Comparison of ENCODE assay signal across 26 cellular contexts in the genomic region with DNA sequence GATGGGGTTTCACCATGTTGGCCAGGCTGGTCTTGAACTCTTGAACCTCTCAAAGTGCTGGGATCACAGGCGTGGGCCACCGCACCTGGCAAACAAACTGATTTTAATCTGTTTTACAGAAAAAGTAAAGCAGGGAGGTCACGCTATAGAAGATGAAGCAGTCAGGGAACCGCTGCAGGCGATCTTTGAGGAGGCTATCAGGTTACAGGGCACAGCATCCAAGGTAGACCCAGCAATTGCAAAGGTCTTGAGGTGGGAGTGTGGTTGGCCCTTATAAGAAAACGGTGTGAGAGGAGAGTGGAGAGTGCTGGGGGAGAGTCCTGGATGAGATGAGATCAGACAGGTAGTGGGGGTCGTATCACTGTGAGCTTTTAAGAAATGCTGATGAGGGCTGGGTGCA. TPM values are rescaled to one million over a fixed set of nuclear protein-coding genes. Genes with fewer than 3 reads are reported as not detected.
"Had no signal": no experiment of that assay in that cellular context is flagged by ENCODE, and none has a peak within 500 bp of the region (broad histone marks: within the 10 kb centered on the region; RNA-seq: fewer than 3 reads in every experiment).

No MANE protein-coding gene starts in this region.

- H3K27ac ChIP-seq: colonic mucosa, esophagus squamous epithelium, gastrocnemius medialis, testis had no signal

- H3K27ac Mint-ChIP-seq: activated B cell treated with CpG ODN at 0.5 μM for 24 hours; activated CD4-positive, alpha-beta T cell treated with anti-CD3 and anti-CD28 coated beads for 36 hours; activated naive CD4-positive, alpha-beta T cell treated with anti-CD3 and anti-CD28 coated beads, Interleukin-2, amount 10 ng/mL, durations not matched to agents 7 days and 5 days; activated T-cell treated with anti-CD3 and anti-CD28 coated beads, Interleukin-2, amount 50 U/mL, for 24 hours; memory B cell; stimulated activated naive B cell treated with anti-CD40 and anti-IgM and Interleukin-4, amounts not matched to agents 10 μg/mL and 1 μg/mL and 100 μg/mL, for 72 hours; T-helper 1 cell treated with Interleukin-12 subunit alpha and Interleukin-12 subunit beta and Interleukin-4 antibody, amounts not matched to agents 30 μg/mL and 1 μg/mL, for 36 hours had no signal

- FAIRE-seq: bronchial epithelial cell, islet of Langerhans had no signal

- H3K27me3 Mint-ChIP-seq: activated CD4-positive, alpha-beta T cell treated with anti-CD3 and anti-CD28 coated beads for 36 hours; activated T-cell treated with anti-CD3 and anti-CD28 coated beads, Interleukin-2, amount 50 U/mL, for 24 hours had no signal

- H3K9me3 Mint-ChIP-seq: activated B cell treated with CpG ODN at 0.5 μM for 24 hours; activated naive CD4-positive, alpha-beta T cell treated with anti-CD3 and anti-CD28 coated beads, Interleukin-2, amount 10 ng/mL, durations not matched to agents 7 days and 5 days; activated T-cell treated with anti-CD3 and anti-CD28 coated beads, Interleukin-2, amount 50 U/mL, for 24 hours; memory B cell; stimulated activated naive B cell treated with anti-CD40 and anti-IgM and Interleukin-4, amounts not matched to agents 10 μg/mL and 1 μg/mL and 100 μg/mL, for 72 hours; T-helper 1 cell treated with Interleukin-12 subunit alpha and Interleukin-12 subunit beta and Interleukin-4 antibody, amounts not matched to agents 30 μg/mL and 1 μg/mL, for 36 hours had no signal

- H3K27me3 ChIP-seq: colonic mucosa, esophagus squamous epithelium, gastrocnemius medialis, testis had no signal

- H3K4me3 Mint-ChIP-seq: activated B cell treated with CpG ODN at 0.5 μM for 24 hours; activated CD4-positive, alpha-beta T cell treated with anti-CD3 and anti-CD28 coated beads for 36 hours; activated naive CD4-positive, alpha-beta T cell treated with anti-CD3 and anti-CD28 coated beads, Interleukin-2, amount 10 ng/mL, durations not matched to agents 7 days and 5 days; activated T-cell treated with anti-CD3 and anti-CD28 coated beads, Interleukin-2, amount 50 U/mL, for 24 hours; stimulated activated naive B cell treated with anti-CD40 and anti-IgM and Interleukin-4, amounts not matched to agents 10 μg/mL and 1 μg/mL and 100 μg/mL, for 72 hours had no signal

- H3K4me3 ChIP-seq: colonic mucosa, esophagus squamous epithelium, gastrocnemius medialis, mucosa of descending colon, testis had no signal

- DNase-seq: activated B cell treated with CpG ODN at 0.5 μM for 24 hours; activated CD4-positive, alpha-beta T cell treated with anti-CD3 and anti-CD28 coated beads for 36 hours; activated CD4-positive, alpha-beta T cell treated with anti-CD3 and anti-CD28 coated beads, Interleukin-2, amount 50 U/mL, for 4 hours; activated CD8-positive, alpha-beta memory T cell treated with anti-CD3 and anti-CD28 coated beads for 24 hours; activated CD8-positive, alpha-beta memory T cell treated with anti-CD3 and anti-CD28 coated beads, Interleukin-2, amount 50 U/mL, for 4 hours; activated naive CD4-positive, alpha-beta T cell treated with anti-CD3 and anti-CD28 coated beads, Interleukin-2, amount 10 ng/mL, durations not matched to agents 7 days and 5 days; activated T-cell treated with anti-CD3 and anti-CD28 coated beads, Interleukin-2, amount 50 U/mL, for 24 hours; amygdala; colonic mucosa; esophagus squamous epithelium; gastrocnemius medialis; hypothalamus; mucosa of descending colon; retina; stimulated activated CD4-positive, alpha-beta T cell treated with anti-CD3 and anti-CD28 coated beads, Interleukin-2, amount 100 ng/mL, for 48 hours; stimulated activated CD8-positive, alpha-beta memory T cell treated with anti-CD3 and anti-CD28 coated beads, Interleukin-4, amount 100 ng/mL, for 48 hours; stimulated activated naive B cell treated with anti-CD40 and anti-IgM and Interleukin-4, amounts not matched to agents 10 μg/mL and 1 μg/mL and 100 μg/mL, for 72 hours; T1000; testis; trophoblast cell had no signal

- H3K36me3 ChIP-seq: colonic mucosa, gastrocnemius medialis had no signal

- ATAC-seq: activated CD4-positive, alpha-beta T cell treated with anti-CD3 and anti-CD28 coated beads for 36 hours; gastrocnemius medialis; mucosa of descending colon; stimulated activated naive B cell treated with anti-CD40 and anti-IgM and Interleukin-4, amounts not matched to agents 10 μg/mL and 1 μg/mL and 100 μg/mL, for 72 hours had no signal

- H3K9me3 ChIP-seq: colonic mucosa, esophagus squamous epithelium, gastrocnemius medialis, mucosa of descending colon, testis had no signal

RNA-seq across cellular contexts. Expression of a gene that starts 12.8 kb away (rescaled TPM):
- total RNA-seq: activated B cell treated with CpG ODN at 0.5 μM for 24 hours; activated CD4-positive, alpha-beta T cell treated with anti-CD3 and anti-CD28 coated beads for 36 hours; bronchial epithelial cell; esophagus squamous epithelium; osteoblast; posterior vena cava had no signal
